ENCODE assay signal across 8 cellular contexts in genomic region chr12:3097186-3097804, GRCh38. TPM values are rescaled to one million over a fixed set of nuclear protein-coding genes. Genes with fewer than 3 reads are reported as not detected.
DNase-seq lines count a peak whose midpoint lies in the region; ATAC-seq, FAIRE-seq and TF ChIP-seq lines count a peak whose summit lies in the region.

No MANE protein-coding gene starts in this region.

- peaks cover 6 to 25% of the 10 kb centered on the region in 2 donors for H3K36me3 Mint-ChIP-seq in stimulated activated naive B cell treated with anti-CD40 and anti-IgM and Interleukin-4, amounts not matched to agents 10 μg/mL and 1 μg/mL and 100 μg/mL, for 72 hours
- peaks cover 4% of the 10 kb centered on the region for H3K36me3 Mint-ChIP-seq in activated T-cell treated with anti-CD3 and anti-CD28 coated beads, Interleukin-2, amount 50 U/mL, for 4 hours (ENCODE audit: insufficient read depth)
- peaks cover 36% of the 10 kb centered on the region for H3K36me3 Mint-ChIP-seq in glutamatergic neuron (ENCODE audit: unreplicated experiment)

- H3K27me3 ChIP-seq in keratinocyte (ENCODE audit: control insufficient read depth, extremely low read depth, insufficient read depth, low read length), result no peaks in the 10 kb centered on the region

- dilution Hi-C loops in keratinocyte (cut with MboI; ENCODE audit: extremely low pct_ligation_motif_present, low sequenced_read_pairs), result no loop called here

- H3K4me3 Mint-ChIP-seq in stimulated activated naive B cell treated with anti-CD40 and anti-IgM and Interleukin-4, amounts not matched to agents 10 μg/mL and 1 μg/mL and 100 μg/mL, for 72 hours, result no peak overlapping the region
- H3K4me3 Mint-ChIP-seq in activated T-cell treated with anti-CD3 and anti-CD28 coated beads, Interleukin-2, amount 50 U/mL, for 4 hours, result no peak overlapping the region
- no peak overlapping the region for H3K4me3 Mint-ChIP-seq in glutamatergic neuron (ENCODE audit: unreplicated experiment)

- in situ Hi-C loops in KBM-7 (cut with MboI; ENCODE audit: low pct_unique_long_range_greater_than_20kb, low sequenced_read_pairs), result no loop called here

- H3K4me2 ChIP-seq in keratinocyte (ENCODE audit: control insufficient read depth, extremely low read depth, insufficient read depth, low read depth, low read length), result peak overlapping the region; percentile 15

- no peaks in the 10 kb centered on the region for H3K9me3 ChIP-seq in keratinocyte (ENCODE audit: control insufficient read depth, low read depth, low read length)

- no peak overlapping the region for H2AFZ ChIP-seq in keratinocyte (ENCODE audit: control insufficient read depth, low read length)

- H3K4me3 ChIP-seq in keratinocyte (ENCODE audit: control insufficient read depth in 2 of 3, extremely low read depth in 1 of 3, insufficient read depth in 2 of 3, low read depth in 1 of 3, low read length in 3 of 3), result peak overlapping the region in 1 of 3 experiments; percentile 1

- peaks cover 17 to 31% of the 10 kb centered on the region in 2 donors for H3K9me3 Mint-ChIP-seq in stimulated activated naive B cell treated with anti-CD40 and anti-IgM and Interleukin-4, amounts not matched to agents 10 μg/mL and 1 μg/mL and 100 μg/mL, for 72 hours
- peaks cover 22% of the 10 kb centered on the region for H3K9me3 Mint-ChIP-seq in activated T-cell treated with anti-CD3 and anti-CD28 coated beads, Interleukin-2, amount 50 U/mL, for 4 hours
- H3K9me3 Mint-ChIP-seq in glutamatergic neuron (ENCODE audit: unreplicated experiment), result peaks cover 24% of the 10 kb centered on the region

- peaks cover 10 to 11% of the 10 kb centered on the region in 2 donors for H3K4me1 Mint-ChIP-seq in stimulated activated naive B cell treated with anti-CD40 and anti-IgM and Interleukin-4, amounts not matched to agents 10 μg/mL and 1 μg/mL and 100 μg/mL, for 72 hours
- H3K4me1 Mint-ChIP-seq in activated T-cell treated with anti-CD3 and anti-CD28 coated beads, Interleukin-2, amount 50 U/mL, for 4 hours (ENCODE audit: low read depth), result peaks cover 12% of the 10 kb centered on the region
- H3K4me1 Mint-ChIP-seq in glutamatergic neuron (ENCODE audit: low read depth, unreplicated experiment), result peaks cover 30% of the 10 kb centered on the region

- FAIRE-seq in keratinocyte (lab: Jason Lieb, UNC), result peak; percentile 90

- DNase-seq in KBM-7 (peak; percentile 41), astrocyte of the hippocampus (ENCODE audit: low read depth, low spot score) (peak; percentile 85), keratinocyte (ENCODE audit: low read depth, low spot score) (no peak), glutamatergic neuron (no peak)
- no peak for DNase-seq in stimulated activated naive B cell treated with anti-CD40 and anti-IgM and Interleukin-4, amounts not matched to agents 10 μg/mL and 1 μg/mL and 100 μg/mL, for 72 hours
- DNase-seq in activated T-cell treated with anti-CD3 and anti-CD28 coated beads, Interleukin-2, amount 50 U/mL, for 4 hours, result no peak

- H3K9me1 ChIP-seq in keratinocyte (ENCODE audit: control insufficient read depth, extremely low read depth, insufficient read depth, low read length), result no peaks in the 10 kb centered on the region

- TF ChIP-seq CTCF in keratinocyte (optimal IDR thresholded peaks at IDR 0.05 in 1 of 3, IDR thresholded peaks at IDR 0.05 in 1 of 3, conservative IDR thresholded peaks at IDR 0.05 in 1 of 3; ENCODE audit: extremely low read depth in 1 of 3, insufficient read depth in 2 of 3, low read length in 3 of 3), result no peak
- no peak for TF ChIP-seq CTCF in glutamatergic neuron (IDR thresholded peaks at IDR 0.05; ENCODE audit: partially characterized antibody, unreplicated experiment)

- H4K20me1 ChIP-seq in keratinocyte (ENCODE audit: control insufficient read depth, extremely low read depth, insufficient read depth, low read length), result no peaks in the 10 kb centered on the region

- no peak overlapping the region for H3K9ac ChIP-seq in keratinocyte (ENCODE audit: control insufficient read depth, extremely low read depth, insufficient read depth, low read length)

- H3K36me3 ChIP-seq in keratinocyte (ENCODE audit: control insufficient read depth in 2 of 2, extremely low read depth in 1 of 2, insufficient read depth in 2 of 2, low read length in 2 of 2), result peaks cover 0 to 3% of the 10 kb centered on the region in 2 experiments

- peaks cover 30% of the 10 kb centered on the region for H3K4me1 ChIP-seq in keratinocyte (ENCODE audit: control insufficient read depth, extremely low read depth, insufficient read depth, low read length)

- no peak for ATAC-seq in stimulated activated naive B cell treated with anti-CD40 and anti-IgM and Interleukin-4, amounts not matched to agents 10 μg/mL and 1 μg/mL and 100 μg/mL, for 72 hours (replicated peaks)
- no peak for ATAC-seq in HG02642 (IDR thresholded peaks at IDR 0.05; ENCODE audit: poor library complexity, unreplicated experiment)
- no peak for ATAC-seq in activated T-cell treated with anti-CD3 and anti-CD28 coated beads, Interleukin-2, amount 50 U/mL, for 4 hours
- no peak for ATAC-seq in HG02759 (IDR thresholded peaks at IDR 0.05; ENCODE audit: unreplicated experiment)

- peaks cover 8% of the 10 kb centered on the region for H3K79me2 ChIP-seq in keratinocyte (ENCODE audit: control insufficient read depth, insufficient read depth, low read length)

- H3K27me3 Mint-ChIP-seq in stimulated activated naive B cell treated with anti-CD40 and anti-IgM and Interleukin-4, amounts not matched to agents 10 μg/mL and 1 μg/mL and 100 μg/mL, for 72 hours, result peaks cover 11 to 20% of the 10 kb centered on the region in 2 donors
- H3K27me3 Mint-ChIP-seq in activated T-cell treated with anti-CD3 and anti-CD28 coated beads, Interleukin-2, amount 50 U/mL, for 4 hours (ENCODE audit: low read depth), result no peaks in the 10 kb centered on the region
- H3K27me3 Mint-ChIP-seq in glutamatergic neuron (ENCODE audit: unreplicated experiment), result peaks cover 14% of the 10 kb centered on the region

- peak overlapping the region; percentile 32 for H3K27ac Mint-ChIP-seq in stimulated activated naive B cell treated with anti-CD40 and anti-IgM and Interleukin-4, amounts not matched to agents 10 μg/mL and 1 μg/mL and 100 μg/mL, for 72 hours
- H3K27ac Mint-ChIP-seq in glutamatergic neuron (ENCODE audit: unreplicated experiment), result no peak overlapping the region

- no peak overlapping the region for H3K27ac ChIP-seq in keratinocyte (ENCODE audit: control insufficient read depth, insufficient read depth, low read length)

RNA-seq across cellular contexts. Expression of gene TSPAN9, which starts 20.1 kb away (rescaled TPM):
- 27.5 to 39.5 TPM (median 36.2 TPM) in 3 replicates for polyA plus RNA-seq in keratinocyte
- polyA plus RNA-seq in keratinocyte (2011; ENCODE audit: low read depth), result 8.1 TPM
- 16.4 and 18.7 TPM in 2 replicates for polyA plus RNA-seq in keratinocyte (2011; cell fraction: cytosol; rRNA removed)
- 54.8 and 72.2 TPM in 2 replicates for polyA plus RNA-seq in keratinocyte (2011; cell fraction: nucleus; rRNA removed)
- 9.1 and 32.9 TPM in 2 replicates for polyA plus RNA-seq in keratinocyte (2012; ENCODE audit: low replicate concordance)
- polyA minus RNA-seq in keratinocyte, result 29.9 to 42.2 TPM (median 33.7 TPM) in 3 replicates
- polyA minus RNA-seq in keratinocyte (2011; cell fraction: cytosol; rRNA and poly(A)+ RNA removed), result 11.1 TPM
- 25.3 and 39.2 TPM in 2 replicates for polyA minus RNA-seq in keratinocyte (2011; cell fraction: nucleus; rRNA and poly(A)+ RNA removed)
- 1 to 10 TPM in 1 of 3 donors, under 1 TPM in 2; 0.68 to 1.4 (median 0.95) TPM for total RNA-seq in activated T-cell treated with anti-CD3 and anti-CD28 coated beads, Interleukin-2, amount 50 U/mL, for 4 hours
- total RNA-seq in glutamatergic neuron (ENCODE audit: unreplicated experiment), result 142 TPM

Comparison
In these comparisons a context has a peak if more than half of its experiments do, and no peak if none do; other contexts are left out.
1. DNase-seq: peak in KBM-7 (single experiment) and astrocyte of the hippocampus (single experiment); none in keratinocyte (single experiment), stimulated activated naive B cell treated with anti-CD40 and anti-IgM and Interleukin-4, amounts not matched to agents 10 μg/mL and 1 μg/mL and 100 μg/mL, for 72 hours (single experiment), activated T-cell treated with anti-CD3 and anti-CD28 coated beads, Interleukin-2, amount 50 U/mL, for 4 hours (single experiment) and glutamatergic neuron (single experiment).
2. RNA of gene TSPAN9, which starts 20.1 kb away (total RNA-seq): 142 TPM in glutamatergic neuron (single experiment); 0.68 to 1.4 TPM in activated T-cell treated with anti-CD3 and anti-CD28 coated beads, Interleukin-2, amount 50 U/mL, for 4 hours; every median in the first group is over 10 times any median in the second.